1 cellular context compared by ENCODE assay signal in the genomic region with DNA sequence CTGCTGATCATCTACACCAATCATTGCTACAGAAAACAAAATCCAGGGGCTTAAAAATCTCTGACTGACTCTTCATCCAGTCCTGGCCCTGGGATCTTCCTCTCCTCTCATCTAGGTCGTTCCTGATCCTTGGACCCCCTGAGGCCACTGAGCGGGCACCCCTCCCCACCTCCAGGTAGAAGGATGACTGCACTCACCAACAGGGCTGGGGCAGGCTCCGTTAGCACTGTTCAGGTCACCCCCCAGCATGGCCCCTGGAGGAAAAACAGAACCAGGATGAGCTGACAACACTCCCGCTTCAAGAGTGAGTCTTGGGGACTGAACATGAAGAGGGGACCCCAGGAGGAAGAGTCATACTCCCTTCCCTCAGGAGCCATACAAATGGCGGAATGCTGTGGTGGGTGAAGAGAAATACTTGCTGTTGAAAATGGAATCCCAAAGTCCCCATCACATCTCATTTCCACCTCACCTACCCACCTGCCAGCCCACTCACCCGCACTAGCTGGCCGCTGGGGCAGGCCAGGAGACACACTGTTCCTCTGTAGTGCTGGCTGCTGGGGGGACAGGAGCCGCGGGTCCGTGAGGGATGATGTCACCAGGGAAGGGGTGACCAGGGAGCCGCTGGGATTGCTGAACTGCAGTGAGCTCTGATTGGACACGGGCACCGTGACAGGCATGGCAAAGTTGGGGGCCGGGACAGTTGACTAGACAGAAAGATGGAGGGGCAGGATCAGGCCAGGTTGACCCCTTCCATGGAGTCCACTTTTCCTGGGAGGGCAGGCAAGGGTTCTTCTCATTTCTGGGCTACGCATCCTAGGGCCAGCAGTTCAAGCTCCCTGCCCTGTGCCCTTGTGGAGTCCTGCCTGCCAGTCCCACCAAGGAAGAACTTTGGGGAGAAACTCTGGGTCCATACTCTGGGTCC.
TF ChIP-seq lines count a peak whose summit lies in the region.

No MANE protein-coding gene starts in this region.

TF ChIP-seq in SK-N-SH, 30 proteins besides CTCF, POLR2A, EP300 and RAD21 (continued from another document):
- TF ChIP-seq REST (IDR thresholded peaks at IDR 0.05; ENCODE audit: low read depth, low read length) (no peak), NFIC (IDR thresholded peaks at IDR 0.05; ENCODE audit: borderline replicate concordance) (no peak), FOXJ3 (CRISPR knock-in tag; IDR thresholded peaks at IDR 0.05) (no peak), GATA2 (CRISPR knock-in tag; IDR thresholded peaks at IDR 0.05) (no peak), GABPA (IDR thresholded peaks at IDR 0.05; ENCODE audit: low read depth) (no peak), MXI1 (IDR thresholded peaks at IDR 0.05; ENCODE audit: low read depth, low read length) (no peak), ELF1 (IDR thresholded peaks at IDR 0.05) (no peak), POLR2AphosphoS5 (IDR thresholded peaks at IDR 0.05; ENCODE audit: low read depth, low read length) (no peak), TEAD4 (IDR thresholded peaks at IDR 0.05; ENCODE audit: borderline replicate concordance, insufficient read depth) (no peak), FOXM1 (IDR thresholded peaks at IDR 0.05; ENCODE audit: low read depth) (no peak)
- TF ChIP-seq, protein P1, sequence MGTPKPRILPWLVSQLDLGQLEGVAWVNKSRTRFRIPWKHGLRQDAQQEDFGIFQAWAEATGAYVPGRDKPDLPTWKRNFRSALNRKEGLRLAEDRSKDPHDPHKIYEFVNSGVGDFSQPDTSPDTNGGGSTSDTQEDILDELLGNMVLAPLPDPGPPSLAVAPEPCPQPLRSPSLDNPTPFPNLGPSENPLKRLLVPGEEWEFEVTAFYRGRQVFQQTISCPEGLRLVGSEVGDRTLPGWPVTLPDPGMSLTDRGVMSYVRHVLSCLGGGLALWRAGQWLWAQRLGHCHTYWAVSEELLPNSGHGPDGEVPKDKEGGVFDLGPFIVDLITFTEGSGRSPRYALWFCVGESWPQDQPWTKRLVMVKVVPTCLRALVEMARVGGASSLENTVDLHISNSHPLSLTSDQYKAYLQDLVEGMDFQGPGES (IDR thresholded peaks at IDR 0.05; ENCODE audit: low read depth, low read length) = no peak
- TF ChIP-seq, protein P2, sequence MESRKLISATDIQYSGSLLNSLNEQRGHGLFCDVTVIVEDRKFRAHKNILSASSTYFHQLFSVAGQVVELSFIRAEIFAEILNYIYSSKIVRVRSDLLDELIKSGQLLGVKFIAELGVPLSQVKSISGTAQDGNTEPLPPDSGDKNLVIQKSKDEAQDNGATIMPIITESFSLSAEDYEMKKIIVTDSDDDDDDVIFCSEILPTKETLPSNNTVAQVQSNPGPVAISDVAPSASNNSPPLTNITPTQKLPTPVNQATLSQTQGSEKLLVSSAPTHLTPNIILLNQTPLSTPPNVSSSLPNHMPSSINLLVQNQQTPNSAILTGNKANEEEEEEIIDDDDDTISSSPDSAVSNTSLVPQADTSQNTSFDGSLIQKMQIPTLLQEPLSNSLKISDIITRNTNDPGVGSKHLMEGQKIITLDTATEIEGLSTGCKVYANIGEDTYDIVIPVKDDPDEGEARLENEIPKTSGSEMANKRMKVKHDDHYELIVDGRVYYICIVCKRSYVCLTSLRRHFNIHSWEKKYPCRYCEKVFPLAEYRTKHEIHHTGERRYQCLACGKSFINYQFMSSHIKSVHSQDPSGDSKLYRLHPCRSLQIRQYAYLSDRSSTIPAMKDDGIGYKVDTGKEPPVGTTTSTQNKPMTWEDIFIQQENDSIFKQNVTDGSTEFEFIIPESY (IDR thresholded peaks at IDR 0.05; ENCODE audit: borderline replicate concordance, low read depth) = no peak
- TF ChIP-seq, protein P3, sequence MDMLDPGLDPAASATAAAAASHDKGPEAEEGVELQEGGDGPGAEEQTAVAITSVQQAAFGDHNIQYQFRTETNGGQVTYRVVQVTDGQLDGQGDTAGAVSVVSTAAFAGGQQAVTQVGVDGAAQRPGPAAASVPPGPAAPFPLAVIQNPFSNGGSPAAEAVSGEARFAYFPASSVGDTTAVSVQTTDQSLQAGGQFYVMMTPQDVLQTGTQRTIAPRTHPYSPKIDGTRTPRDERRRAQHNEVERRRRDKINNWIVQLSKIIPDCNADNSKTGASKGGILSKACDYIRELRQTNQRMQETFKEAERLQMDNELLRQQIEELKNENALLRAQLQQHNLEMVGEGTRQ (IDR thresholded peaks at IDR 0.05; ENCODE audit: borderline replicate concordance, low read depth, low read length) = no peak
